Comparison of ENCODE assay signal across 12 cellular contexts in the genomic region with DNA sequence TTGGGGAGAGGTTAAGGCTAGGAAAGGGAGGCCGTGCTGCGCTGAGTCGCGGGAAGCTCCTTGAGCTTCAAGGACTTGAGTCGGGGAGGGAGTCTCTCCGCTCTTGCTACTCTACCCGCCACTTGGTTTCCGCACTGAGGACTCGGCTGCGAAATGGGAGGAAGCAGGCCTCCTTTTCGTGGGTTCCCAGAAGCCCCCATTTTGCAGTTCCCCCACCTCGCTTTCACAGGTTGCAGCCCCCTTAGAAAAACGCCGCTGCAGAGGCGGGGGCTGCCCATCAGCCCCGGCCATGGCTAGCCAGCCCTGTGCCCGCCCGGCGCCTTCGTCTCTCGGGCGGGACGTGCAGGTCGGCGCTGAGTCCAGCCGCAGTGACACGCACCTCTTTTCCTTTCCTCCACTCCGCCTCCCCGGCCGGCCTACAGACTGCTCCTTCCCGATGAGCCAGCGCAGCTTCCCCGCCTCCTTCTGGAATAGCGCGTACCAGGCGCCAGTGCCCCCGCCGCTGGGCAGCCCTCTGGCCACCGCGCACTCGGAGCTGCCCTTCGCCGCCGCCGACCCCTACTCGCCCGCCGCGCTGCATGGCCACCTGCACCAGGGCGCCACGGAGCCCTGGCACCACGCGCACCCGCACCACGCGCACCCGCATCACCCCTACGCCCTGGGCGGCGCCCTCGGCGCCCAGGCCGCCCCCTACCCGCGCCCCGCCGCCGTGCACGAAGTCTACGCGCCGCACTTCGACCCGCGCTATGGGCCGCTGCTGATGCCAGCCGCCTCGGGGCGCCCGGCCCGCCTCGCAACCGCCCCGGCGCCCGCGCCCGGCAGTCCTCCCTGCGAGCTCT. TPM values are rescaled to one million over a fixed set of nuclear protein-coding genes. Genes with fewer than 3 reads are reported as not detected.
DNase-seq lines count a peak whose midpoint lies in the region; ATAC-seq, FAIRE-seq and TF ChIP-seq lines count a peak whose summit lies in the region.
"Had no signal": no experiment of that assay in that cellular context is flagged by ENCODE, and none has a peak within 500 bp of the region (broad histone marks: within the 10 kb centered on the region; RNA-seq: fewer than 3 reads in every experiment).

No MANE protein-coding gene starts in this region.

- H3K4me1 ChIP-seq in A549 (no peaks in the 10 kb centered on the region), IMR-90 (ENCODE audit: control insufficient read depth, insufficient read depth, low read length) (no peaks in the 10 kb centered on the region; the same call in 1 of the 2 replicates)

- WGBS in A549 (ENCODE audit: missing lambda C conversion rate), result 44% methylated on average over 17 of the region's 89 CpGs
- WGBS in IMR-90 (ENCODE audit: extremely low coverage in 2 of 2, insufficient read length in 1 of 2), 2 experiments, result 3% methylated on average over 53 of the region's 89 CpGs; no CpG with 5 or more reads in 1 of the 2 experiments

- peak overlapping the region; percentile 59 for H2AFZ ChIP-seq in IMR-90 (replicated peaks; ENCODE audit: low read length, poor library complexity)

- intact Hi-C loops in IMR-90 (cut with micrococcal nuclease), result no loop called here

- TF ChIP-seq POLR2A in A549 (IDR thresholded peaks at IDR 0.05; ENCODE audit: low read length), result no peak
- TF ChIP-seq POLR2A in IMR-90 (IDR thresholded peaks at IDR 0.05; ENCODE audit: low read depth, low read length), result no peak

- TF ChIP-seq EP300 in A549 (IDR thresholded peaks at IDR 0.05), result no peak

- peaks cover 5% of the 10 kb centered on the region for H3K4me1 Mint-ChIP-seq in endothelial cell (ENCODE audit: unreplicated experiment)
- peaks cover 13% of the 10 kb centered on the region for H3K4me1 Mint-ChIP-seq in mesothelial cell of epicardium

- H3K56ac ChIP-seq in IMR-90 (ENCODE audit: extremely low read depth, insufficient read depth, low read length), result no peak overlapping the region

- H3K27me3 Mint-ChIP-seq in endothelial cell (ENCODE audit: unreplicated experiment), result peaks cover 11% of the 10 kb centered on the region
- H3K27me3 Mint-ChIP-seq in mesothelial cell of epicardium (ENCODE audit: low read depth), result peaks cover 96% of the 10 kb centered on the region

- H3K79me1 ChIP-seq in IMR-90 (ENCODE audit: low read depth in 1 of 2, low read length in 2 of 2), result no peaks in the 10 kb centered on the region

- H3K9me3 Mint-ChIP-seq in endothelial cell (ENCODE audit: unreplicated experiment) (no peaks in the 10 kb centered on the region), mesothelial cell of epicardium (no peaks in the 10 kb centered on the region)
- H3K9me3 Mint-ChIP-seq: activated naive CD4-positive, alpha-beta T cell treated with anti-CD3 and anti-CD28 coated beads, Interleukin-2, amount 50 U/mL, for 72 hours; T-cell had no signal

- peak overlapping the region; percentile 38 for H3K4me3 ChIP-seq in A549
- no peak overlapping the region for H3K4me3 ChIP-seq in IMR-90 (ENCODE audit: insufficient read depth, low read depth, low read length)
- H3K4me3 ChIP-seq: K562 had no signal

- no peaks in the 10 kb centered on the region for H3K36me3 ChIP-seq in IMR-90 (ENCODE audit: control insufficient read depth, insufficient read depth, low read length)

- H3K27me3 ChIP-seq in IMR-90 (ENCODE audit: control insufficient read depth, insufficient read depth, low read length), result peaks cover 65% of the 10 kb centered on the region

- H3K36me3 Mint-ChIP-seq in endothelial cell (ENCODE audit: low read depth, unreplicated experiment) (no peaks in the 10 kb centered on the region), mesothelial cell of epicardium (no peaks in the 10 kb centered on the region)
- H3K36me3 Mint-ChIP-seq: T-cell had no signal

- no peaks in the 10 kb centered on the region for H4K20me1 ChIP-seq in IMR-90 (ENCODE audit: insufficient read depth, low read length)

- no peak overlapping the region for H3K27ac ChIP-seq in A549
- H3K27ac ChIP-seq in IMR-90 (ENCODE audit: insufficient read depth, low read length), result no peak overlapping the region

- H3K4me3 Mint-ChIP-seq in endothelial cell (ENCODE audit: unreplicated experiment) (peak overlapping the region; percentile 80), mesothelial cell of epicardium (peak overlapping the region; percentile 30)

- no peaks in the 10 kb centered on the region for H3K9me1 ChIP-seq in IMR-90 (ENCODE audit: insufficient read depth, low read length)

- H2BK5ac ChIP-seq in IMR-90 (ENCODE audit: low read depth, low read length, poor library complexity, severe bottlenecking), result no peak overlapping the region

- no peak for DNase-seq in A549 (ENCODE audit: low read depth in 1 of 2, low spot score in 1 of 2)
- DNase-seq in IMR-90, result no peak
- DNase-seq in endothelial cell (ENCODE audit: low spot score), result peak; percentile 42
- DNase-seq in mesothelial cell of epicardium (ENCODE audit: low spot score in 2 of 2, unreplicated experiment in 2 of 2), result peak in 1 of 2 experiments; percentile 46
- no peak for DNase-seq in anterior cingulate cortex (lab: John Stamatoyannopoulos, UW)
- no peak for DNase-seq in RPMI8226
- DNase-seq: T-cell had no signal

- TF ChIP-seq CTCF in A549 (IDR thresholded peaks at IDR 0.05), result no peak
- TF ChIP-seq CTCF in IMR-90 (conservative IDR thresholded peaks at IDR 0.05; ENCODE audit: low read depth, low read length), result no peak
- TF ChIP-seq CTCF in endothelial cell (IDR thresholded peaks at IDR 0.05; ENCODE audit: unreplicated experiment), result no peak
- TF ChIP-seq CTCF in mesothelial cell of epicardium (IDR thresholded peaks at IDR 0.05; ENCODE audit: unreplicated experiment), result no peak

- no peak overlapping the region for H3K4ac ChIP-seq in IMR-90 (ENCODE audit: low read depth, low read length)

- no peak overlapping the region for H4K91ac ChIP-seq in IMR-90 (ENCODE audit: insufficient read depth, low read depth, low read length)

- no peak overlapping the region for H3K23ac ChIP-seq in IMR-90 (ENCODE audit: low read depth, low read length)

- H2BK120ac ChIP-seq in IMR-90 (ENCODE audit: low read depth, low read length), result no peak overlapping the region

- peak; percentile 42 to 62; a peak in 4 of 6 replicates for ATAC-seq in A549
- peak; percentile 48 for ATAC-seq in IMR-90 (ENCODE audit: low read depth)
- no peak for ATAC-seq in GM18873 (IDR thresholded peaks at IDR 0.05; ENCODE audit: low FRiP score, unreplicated experiment)
- no peak for ATAC-seq in HG02588 (IDR thresholded peaks at IDR 0.05; ENCODE audit: unreplicated experiment)
- ATAC-seq: K562, T-cell had no signal

- no peak overlapping the region for H2BK15ac ChIP-seq in IMR-90 (ENCODE audit: low read depth, low read length)

- dilution Hi-C loops in IMR-90 (cut with HindIII; ENCODE audit: low sequenced_read_pairs, unreplicated experiment), result no loop called here

- no peak overlapping the region for H2BK20ac ChIP-seq in IMR-90 (ENCODE audit: low read depth, low read length)

- no peak for FAIRE-seq in A549 (lab: Jason Lieb, UNC)
- FAIRE-seq: islet of Langerhans, K562 had no signal

- no TSS peak for BruUV-seq in IMR-90 (replicated peaks; lab: Mats Ljungman, UMichigan)

- no peak overlapping the region for H4K5ac ChIP-seq in IMR-90 (ENCODE audit: low read depth, low read length)

- no peak for TF ChIP-seq RAD21 in A549 (conservative IDR thresholded peaks at IDR 0.05 in 1 of 2, IDR thresholded peaks at IDR 0.05 in 1 of 2)
- no peak for TF ChIP-seq RAD21 in IMR-90 (IDR thresholded peaks at IDR 0.05; ENCODE audit: low read length)

- no peak overlapping the region for H2AK9ac ChIP-seq in IMR-90 (replicated peaks; ENCODE audit: low read depth, low read length, poor library complexity)

- H3K4me2 ChIP-seq in A549, result peak overlapping the region; percentile 79
- no peak overlapping the region; the same call in 1 of the 2 replicates for H3K4me2 ChIP-seq in IMR-90 (ENCODE audit: low read depth, low read length)

- H3K9ac ChIP-seq in IMR-90 (ENCODE audit: low read depth, low read length), result no peak overlapping the region

- no peak overlapping the region for H4K8ac ChIP-seq in IMR-90 (ENCODE audit: low read depth in 2 of 2, low read length in 2 of 2)

- no peak overlapping the region for H3K14ac ChIP-seq in IMR-90 (replicated peaks; ENCODE audit: low read depth, low read length)

- in situ Hi-C loops in IMR-90 (cut with MboI; ENCODE audit: low sequenced_read_pairs), result no loop called here

- CTCF ChIA-PET in A549 (lab: Yijun Ruan, JAX) (no interaction called here), IMR-90 (lab: Yijun Ruan, JAX) (no interaction called here)

- no peak overlapping the region for H3K18ac ChIP-seq in IMR-90 (ENCODE audit: low read depth, low read length)

- H3K9me3 ChIP-seq in A549 (no peaks in the 10 kb centered on the region), IMR-90 (ENCODE audit: control insufficient read depth, insufficient read depth, low read length) (no peaks in the 10 kb centered on the region; the same call in 1 of the 2 replicates)

- POLR2A ChIA-PET in A549 (lab: Yijun Ruan, JAX), result no interaction called here
- POLR2A ChIA-PET in IMR-90 (lab: Charles Lee; ENCODE audit: unreplicated experiment), result no interaction called here

- H2AK5ac ChIP-seq in IMR-90 (ENCODE audit: low read depth, low read length), result no peak overlapping the region

- H3K27ac Mint-ChIP-seq in endothelial cell (ENCODE audit: unreplicated experiment), result no peak overlapping the region
- no peak overlapping the region for H3K27ac Mint-ChIP-seq in mesothelial cell of epicardium
- H3K27ac Mint-ChIP-seq: activated naive CD4-positive, alpha-beta T cell treated with anti-CD3 and anti-CD28 coated beads, Interleukin-2, amount 50 U/mL, for 72 hours; T-cell had no signal

TF ChIP-seq in A549, 52 proteins besides CTCF, POLR2A, EP300 and RAD21 (continues in another document):
- no peak for TF ChIP-seq POLR2AphosphoS2 (conservative IDR thresholded peaks at IDR 0.05; ENCODE audit: low read length)
- no peak for TF ChIP-seq FOSB (CRISPR knock-in tag; IDR thresholded peaks at IDR 0.05)

TF ChIP-seq in IMR-90, 13 proteins besides CTCF, POLR2A, EP300 and RAD21 (continues in another document):
- no peak for TF ChIP-seq RCOR1 (IDR thresholded peaks at IDR 0.05; ENCODE audit: insufficient replicate concordance, low read length)
- TF ChIP-seq SMC3 (IDR thresholded peaks at IDR 0.05; ENCODE audit: low read depth, low read length), result no peak
- no peak for TF ChIP-seq MXI1 (IDR thresholded peaks at IDR 0.05; ENCODE audit: borderline replicate concordance, low read depth, low read length)
- TF ChIP-seq MAFK (IDR thresholded peaks at IDR 0.05; ENCODE audit: low read depth, low read length), result no peak

RNA-seq across cellular contexts. Expression of a gene that starts 5.0 kb away (rescaled TPM):
- polyA plus RNA-seq in A549 (2011; rRNA removed) (not detected in 2 replicates), A549 (2017; fragmentation: RNase III; extraction: RNeasy Plus Mini Kit Qiagen cat#74134 plus additional on column Dnase treatment) (not detected in 3 replicates), IMR-90 (2012; rRNA removed) (not detected in 2 replicates)
- polyA plus RNA-seq in A549 (2012; cell fraction: cytosol; rRNA removed), result not detected in 2 replicates
- polyA plus RNA-seq in A549 (2012; cell fraction: nucleus; rRNA removed), result not detected in 2 replicates
- polyA minus RNA-seq in A549 (2011; rRNA and poly(A)+ RNA removed), result not detected in 2 replicates
- total RNA-seq in IMR-90 (2012; rRNA removed) (not detected in 2 replicates), endothelial cell (ENCODE audit: unreplicated experiment) (0.77 TPM), mesothelial cell of epicardium (not detected in 3 replicates)
- polyA plus RNA-seq in IMR-90 (2012; cell fraction: cytosol; rRNA removed), result not detected in 2 replicates
- polyA plus RNA-seq in IMR-90 (2012; cell fraction: nucleus; rRNA removed; ENCODE audit: low replicate concordance), result not detected in 2 replicates
- total RNA-seq: activated naive CD4-positive, alpha-beta T cell treated with anti-CD3 and anti-CD28 coated beads, Interleukin-2, amount 50 U/mL, for 72 hours; K562; T-cell had no signal
- polyA plus RNA-seq: K562 had no signal

Comparison
In these comparisons a context has a peak if more than half of its experiments do, and no peak if none do; other contexts are left out.
1. ATAC-seq: peak in A549 (2 of 2) and IMR-90 (single experiment); none in GM18873 (single experiment) and HG02588 (single experiment).